ENCODE assay signal across 10 cellular contexts in the genomic region with DNA sequence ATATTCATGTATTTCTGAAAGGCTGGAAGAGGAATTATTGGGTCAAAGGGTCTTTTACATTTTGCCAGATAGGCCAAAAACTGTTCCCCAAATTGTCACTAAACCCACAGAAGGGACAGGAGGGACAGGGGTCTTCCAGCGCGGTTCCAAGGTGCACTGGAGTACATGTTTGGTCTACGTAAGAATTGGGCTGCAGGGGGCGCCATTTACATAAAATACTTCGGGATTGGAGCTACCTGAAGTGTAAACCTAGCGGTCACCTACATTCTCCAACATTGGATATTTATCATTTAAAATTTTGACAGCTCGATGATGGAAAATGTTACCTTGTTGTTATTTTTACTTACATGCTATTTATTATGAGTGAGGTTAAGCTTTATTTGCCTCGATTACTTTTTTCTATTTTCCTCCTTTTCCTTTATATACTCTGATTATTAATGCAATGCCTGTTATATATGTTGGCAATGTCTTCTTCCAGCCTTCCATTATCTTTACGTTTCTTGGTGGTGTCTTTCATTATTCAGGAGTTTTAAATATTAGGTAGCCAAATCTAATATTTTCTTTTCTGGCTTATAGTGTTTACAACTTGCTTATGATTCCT. TPM values are rescaled to one million over a fixed set of nuclear protein-coding genes. Genes with fewer than 3 reads are reported as not detected.
A peak's percentile ranks its signal among the peaks of the same experiment; 100 is the strongest.
DNase-seq lines count a peak whose midpoint lies in the region; ATAC-seq and TF ChIP-seq lines count a peak whose summit lies in the region.
"Had no signal": no experiment of that assay in that cellular context is flagged by ENCODE, and none has a peak within 500 bp of the region (broad histone marks: within the 10 kb centered on the region; RNA-seq: fewer than 3 reads in every experiment).

No MANE protein-coding gene starts in this region.

- H2BK5ac ChIP-seq in mesenchymal stem cell (ENCODE audit: low read depth, low read length, poor library complexity, severe bottlenecking) = no peak overlapping the region

- H3K27ac ChIP-seq in mesenchymal stem cell (ENCODE audit: low read length, poor library complexity, severe bottlenecking) = no peak overlapping the region
- H3K27ac ChIP-seq: BLaER1 had no signal

- H3K9me3 Mint-ChIP-seq in WTC11 = no peaks in the 10 kb centered on the region
- no peaks in the 10 kb centered on the region for H3K9me3 Mint-ChIP-seq in neural crest cell

- no peak overlapping the region for H2BK120ac ChIP-seq in mesenchymal stem cell (ENCODE audit: low read depth, low read length)

- H2AFZ ChIP-seq in mesenchymal stem cell (ENCODE audit: low read depth, low read length) = no peak overlapping the region

- H3K4me1 Mint-ChIP-seq in WTC11 = peaks cover 22% of the 10 kb centered on the region
- peaks cover 32% of the 10 kb centered on the region for H3K4me1 Mint-ChIP-seq in neural crest cell

- H2BK15ac ChIP-seq in mesenchymal stem cell (ENCODE audit: low read depth, poor library complexity, severe bottlenecking) = no peak overlapping the region

- H3K36me3 Mint-ChIP-seq in WTC11 = no peaks in the 10 kb centered on the region
- H3K36me3 Mint-ChIP-seq in neural crest cell (ENCODE audit: low read depth) = no peaks in the 10 kb centered on the region

- no peaks in the 10 kb centered on the region for H3K9me3 ChIP-seq in mesenchymal stem cell (ENCODE audit: control insufficient read depth, low read length)
- H3K9me3 ChIP-seq: BLaER1 had no signal

- TF ChIP-seq CTCF in WTC11 (IDR thresholded peaks at IDR 0.05) (0 out of 2 replicates have a peak, but pooled peaks have one; percentile 37), neural crest cell (conservative IDR thresholded peaks at IDR 0.05) (peak; percentile 73)

- ATAC-seq in HG03139 (IDR thresholded peaks at IDR 0.05; ENCODE audit: unreplicated experiment) (peak; percentile 76), WTC11 (no peak), GM18873 (IDR thresholded peaks at IDR 0.05; ENCODE audit: low FRiP score, unreplicated experiment) (no peak), GM19455 (IDR thresholded peaks at IDR 0.05; ENCODE audit: unreplicated experiment) (no peak)

- H2BK12ac ChIP-seq in mesenchymal stem cell (ENCODE audit: low read length in 2 of 2) = no peak overlapping the region

- no peak overlapping the region for H3K4me3 Mint-ChIP-seq in WTC11
- H3K4me3 Mint-ChIP-seq in neural crest cell = no peak overlapping the region

- H3K4me1 ChIP-seq in mesenchymal stem cell (ENCODE audit: control insufficient read depth, insufficient read depth, low read depth, low read length) = peaks cover 3% of the 10 kb centered on the region

- H3K14ac ChIP-seq in mesenchymal stem cell (ENCODE audit: low read length in 2 of 2) = no peak overlapping the region

- H3K23ac ChIP-seq in mesenchymal stem cell (ENCODE audit: low read length in 2 of 2) = no peak overlapping the region

- no peak overlapping the region for H3K9ac ChIP-seq in mesenchymal stem cell (ENCODE audit: low read length)
- H3K9ac ChIP-seq: BLaER1 had no signal

- no peak overlapping the region for H3K4ac ChIP-seq in mesenchymal stem cell (ENCODE audit: low read depth in 1 of 2, low read length in 2 of 2)

- no peak overlapping the region for H3K4me2 ChIP-seq in mesenchymal stem cell (ENCODE audit: low read length, poor library complexity, severe bottlenecking)
- H3K4me2 ChIP-seq: BLaER1 had no signal

- H3K79me1 ChIP-seq in mesenchymal stem cell (replicated peaks; ENCODE audit: low read length, poor library complexity, severe bottlenecking) = no peaks in the 10 kb centered on the region

- 65% methylated on average over 3 of the region's 9 CpGs for WGBS in mesenchymal stem cell

- POLR2A ChIA-PET in WTC11 (lab: Charles Lee) = no interaction called here

- H3K27ac Mint-ChIP-seq in WTC11 (no peak overlapping the region), neural crest cell (ENCODE audit: unreplicated experiment) (no peak overlapping the region)

- CTCF ChIA-PET in WTC11 (lab: Charles Lee) = interaction anchor here (0.6 to 1.1 kb wide), 9 partner anchors 13 to 352 kb away, joined by 3 to 11 read pairs (median 3); a partner anchor contains a TSS

- peak; percentile 21 for DNase-seq in NK-92 treated with Interleukin-12 subunit alpha and Interleukin-12 subunit beta, amount 100 ng/mL, for 24 hours (lab: John Stamatoyannopoulos, UW)
- DNase-seq in NK-92 (lab: John Stamatoyannopoulos, UW; ENCODE audit: unreplicated experiment) = no peak
- peak; percentile 77 for DNase-seq in WTC11 (ENCODE audit: low spot score)
- DNase-seq in neural crest cell (ENCODE audit: low read depth, low spot score) = peak; percentile 59
- no peak for DNase-seq in mesenchymal stem cell

- no peak overlapping the region for H4K8ac ChIP-seq in mesenchymal stem cell (ENCODE audit: low read length)

- H3K4me3 ChIP-seq in mesenchymal stem cell (ENCODE audit: insufficient read depth in 1 of 2, low read depth in 1 of 2, low read length in 2 of 2) = no peak overlapping the region
- H3K4me3 ChIP-seq: BLaER1 had no signal

- H3K36me3 ChIP-seq in mesenchymal stem cell (ENCODE audit: control insufficient read depth in 1 of 2, insufficient read depth in 2 of 2, low read depth in 1 of 2, low read length in 2 of 2) = no peaks in the 10 kb centered on the region
- H3K36me3 ChIP-seq: BLaER1 had no signal

- H3K27me3 ChIP-seq in mesenchymal stem cell (ENCODE audit: control insufficient read depth in 1 of 2, insufficient read depth in 1 of 2, low read length in 2 of 2) = peaks cover 9 to 16% of the 10 kb centered on the region in 2 experiments

- no peak overlapping the region for H4K91ac ChIP-seq in mesenchymal stem cell (ENCODE audit: low read length)

- peaks cover 20% of the 10 kb centered on the region for H3K27me3 Mint-ChIP-seq in WTC11 (ENCODE audit: low read depth)
- H3K27me3 Mint-ChIP-seq in neural crest cell (ENCODE audit: low read depth) = peaks cover 31% of the 10 kb centered on the region

- H3K18ac ChIP-seq in mesenchymal stem cell (ENCODE audit: low read depth in 1 of 2, low read length in 2 of 2) = no peak overlapping the region

- no peak overlapping the region for H2AK5ac ChIP-seq in mesenchymal stem cell (ENCODE audit: low read length, severe bottlenecking)

TF ChIP-seq in WTC11, 78 proteins besides CTCF, POLR2A, EP300 and RAD21:
- TF ChIP-seq EMX1 (CRISPR knock-in tag; IDR thresholded peaks at IDR 0.05) (no peak), GABPB1 (CRISPR knock-in tag; IDR thresholded peaks at IDR 0.05) (no peak), FOXP1 (CRISPR knock-in tag; IDR thresholded peaks at IDR 0.05; ENCODE audit: borderline replicate concordance) (no peak), TP53 (CRISPR knock-in tag; IDR thresholded peaks at IDR 0.05) (no peak), RELA (CRISPR knock-in tag; IDR thresholded peaks at IDR 0.05; ENCODE audit: borderline replicate concordance) (no peak), NFATC4 (CRISPR knock-in tag; IDR thresholded peaks at IDR 0.05) (no peak), TEAD1 (CRISPR knock-in tag; IDR thresholded peaks at IDR 0.05) (no peak)
- TF ChIP-seq, protein P1, sequence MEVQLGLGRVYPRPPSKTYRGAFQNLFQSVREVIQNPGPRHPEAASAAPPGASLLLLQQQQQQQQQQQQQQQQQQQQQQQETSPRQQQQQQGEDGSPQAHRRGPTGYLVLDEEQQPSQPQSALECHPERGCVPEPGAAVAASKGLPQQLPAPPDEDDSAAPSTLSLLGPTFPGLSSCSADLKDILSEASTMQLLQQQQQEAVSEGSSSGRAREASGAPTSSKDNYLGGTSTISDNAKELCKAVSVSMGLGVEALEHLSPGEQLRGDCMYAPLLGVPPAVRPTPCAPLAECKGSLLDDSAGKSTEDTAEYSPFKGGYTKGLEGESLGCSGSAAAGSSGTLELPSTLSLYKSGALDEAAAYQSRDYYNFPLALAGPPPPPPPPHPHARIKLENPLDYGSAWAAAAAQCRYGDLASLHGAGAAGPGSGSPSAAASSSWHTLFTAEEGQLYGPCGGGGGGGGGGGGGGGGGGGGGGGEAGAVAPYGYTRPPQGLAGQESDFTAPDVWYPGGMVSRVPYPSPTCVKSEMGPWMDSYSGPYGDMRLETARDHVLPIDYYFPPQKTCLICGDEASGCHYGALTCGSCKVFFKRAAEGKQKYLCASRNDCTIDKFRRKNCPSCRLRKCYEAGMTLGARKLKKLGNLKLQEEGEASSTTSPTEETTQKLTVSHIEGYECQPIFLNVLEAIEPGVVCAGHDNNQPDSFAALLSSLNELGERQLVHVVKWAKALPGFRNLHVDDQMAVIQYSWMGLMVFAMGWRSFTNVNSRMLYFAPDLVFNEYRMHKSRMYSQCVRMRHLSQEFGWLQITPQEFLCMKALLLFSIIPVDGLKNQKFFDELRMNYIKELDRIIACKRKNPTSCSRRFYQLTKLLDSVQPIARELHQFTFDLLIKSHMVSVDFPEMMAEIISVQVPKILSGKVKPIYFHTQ (CRISPR knock-in tag; IDR thresholded peaks at IDR 0.05) = no peak
- TF ChIP-seq, protein P2, sequence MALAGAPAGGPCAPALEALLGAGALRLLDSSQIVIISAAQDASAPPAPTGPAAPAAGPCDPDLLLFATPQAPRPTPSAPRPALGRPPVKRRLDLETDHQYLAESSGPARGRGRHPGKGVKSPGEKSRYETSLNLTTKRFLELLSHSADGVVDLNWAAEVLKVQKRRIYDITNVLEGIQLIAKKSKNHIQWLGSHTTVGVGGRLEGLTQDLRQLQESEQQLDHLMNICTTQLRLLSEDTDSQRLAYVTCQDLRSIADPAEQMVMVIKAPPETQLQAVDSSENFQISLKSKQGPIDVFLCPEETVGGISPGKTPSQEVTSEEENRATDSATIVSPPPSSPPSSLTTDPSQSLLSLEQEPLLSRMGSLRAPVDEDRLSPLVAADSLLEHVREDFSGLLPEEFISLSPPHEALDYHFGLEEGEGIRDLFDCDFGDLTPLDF (CRISPR knock-in tag; IDR thresholded peaks at IDR 0.05) = no peak
- TF ChIP-seq, protein P3, sequence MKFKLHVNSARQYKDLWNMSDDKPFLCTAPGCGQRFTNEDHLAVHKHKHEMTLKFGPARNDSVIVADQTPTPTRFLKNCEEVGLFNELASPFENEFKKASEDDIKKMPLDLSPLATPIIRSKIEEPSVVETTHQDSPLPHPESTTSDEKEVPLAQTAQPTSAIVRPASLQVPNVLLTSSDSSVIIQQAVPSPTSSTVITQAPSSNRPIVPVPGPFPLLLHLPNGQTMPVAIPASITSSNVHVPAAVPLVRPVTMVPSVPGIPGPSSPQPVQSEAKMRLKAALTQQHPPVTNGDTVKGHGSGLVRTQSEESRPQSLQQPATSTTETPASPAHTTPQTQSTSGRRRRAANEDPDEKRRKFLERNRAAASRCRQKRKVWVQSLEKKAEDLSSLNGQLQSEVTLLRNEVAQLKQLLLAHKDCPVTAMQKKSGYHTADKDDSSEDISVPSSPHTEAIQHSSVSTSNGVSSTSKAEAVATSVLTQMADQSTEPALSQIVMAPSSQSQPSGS (CRISPR knock-in tag; IDR thresholded peaks at IDR 0.05; ENCODE audit: borderline replicate concordance, low read depth) = no peak
- TF ChIP-seq, protein P4, sequence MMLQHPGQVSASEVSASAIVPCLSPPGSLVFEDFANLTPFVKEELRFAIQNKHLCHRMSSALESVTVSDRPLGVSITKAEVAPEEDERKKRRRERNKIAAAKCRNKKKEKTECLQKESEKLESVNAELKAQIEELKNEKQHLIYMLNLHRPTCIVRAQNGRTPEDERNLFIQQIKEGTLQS (CRISPR knock-in tag; conservative IDR thresholded peaks at IDR 0.05) = no peak

RNA-seq across cellular contexts. Expression of a gene that starts 43.0 kb away (rescaled TPM):
- 0.07 to 0.09 TPM (median 0.07 TPM) in 3 replicates for total RNA-seq in WTC11 (2021)
- 0.16 TPM in 1 of 2 replicates, not detected in the other for total RNA-seq in neural crest cell
- not detected for polyA plus RNA-seq in mesenchymal stem cell (2013, experiment 1 of 2)
- polyA plus RNA-seq in mesenchymal stem cell (2013, experiment 2 of 2) = not detected
- total RNA-seq: RPMI7951 had no signal

Comparison
In these comparisons a context has a peak if more than half of its experiments do, and no peak if none do; other contexts are left out.
1. DNase-seq: peak in NK-92 treated with Interleukin-12 subunit alpha and Interleukin-12 subunit beta, amount 100 ng/mL, for 24 hours (single experiment), WTC11 (single experiment) and neural crest cell (single experiment); none in NK-92 (single experiment) and mesenchymal stem cell (single experiment).